In genomic region chr16:55003916-55004315, GRCh38 we compare ENCODE assay signal across 19 cellular contexts.
DNase-seq lines count a peak whose midpoint lies in the region; ATAC-seq and TF ChIP-seq lines count a peak whose summit lies in the region.
"Had no signal": no experiment of that assay in that cellular context is flagged by ENCODE, and none has a peak within 500 bp of the region (broad histone marks: within the 10 kb centered on the region; RNA-seq: fewer than 3 reads in every experiment).

No MANE protein-coding gene starts in this region.

- peak; percentile 17; the same call in 1 of the 2 replicates for TF ChIP-seq RAD21 in SK-N-SH (IDR thresholded peaks at IDR 0.05; ENCODE audit: low read length)

- H3K9me3 ChIP-seq in SK-N-SH, result no peaks in the 10 kb centered on the region
- H3K9me3 ChIP-seq: BE2C, HAP-1 had no signal

- H3K18ac ChIP-seq in mesendoderm (ENCODE audit: low read length), result no peak overlapping the region

- H2BK15ac ChIP-seq in mesendoderm (replicated peaks; ENCODE audit: low read depth), result no peak overlapping the region

- TF ChIP-seq CTCF in SK-N-SH (IDR thresholded peaks at IDR 0.05) (no peak), coronary artery (IDR thresholded peaks at IDR 0.05) (no peak)

- no peak overlapping the region for H3K4me2 ChIP-seq in SK-N-SH
- H3K4me2 ChIP-seq in mesendoderm (ENCODE audit: low read length), result no peak overlapping the region

- H3K9ac ChIP-seq in SK-N-SH, result no peak overlapping the region
- H3K9ac ChIP-seq in mesendoderm (ENCODE audit: low read length), result no peak overlapping the region
- H3K9ac ChIP-seq: GM23248 had no signal

- H3K4me1 ChIP-seq in SK-N-SH (ENCODE audit: control insufficient read depth in 1 of 2, insufficient read depth in 2 of 2, low read depth in 1 of 2, low read length in 1 of 2) (no peaks in the 10 kb centered on the region; a peak in 1 of 4 replicates), mesendoderm (ENCODE audit: control insufficient read depth, low read depth, low read length) (no peaks in the 10 kb centered on the region)
- H3K4me1 ChIP-seq: BE2C had no signal

- no peak overlapping the region for H3K4me3 ChIP-seq in SK-N-SH (ENCODE audit: low read depth in 2 of 2, low read length in 1 of 2)
- H3K4me3 ChIP-seq in coronary artery, result no peak overlapping the region
- no peak overlapping the region for H3K4me3 ChIP-seq in mesendoderm (ENCODE audit: low read length)
- H3K4me3 ChIP-seq: GM23248, HAP-1 had no signal

- 63% methylated on average over 10 of the region's 12 CpGs for WGBS in SK-N-SH (ENCODE audit: low lambda C conversion rate)
- no CpG with 5 or more reads among the region's 12 CpGs for WGBS in mesendoderm (ENCODE audit: extremely low coverage, insufficient coverage, low lambda C conversion rate)

- no peaks in the 10 kb centered on the region for H3K79me1 ChIP-seq in mesendoderm (ENCODE audit: low read length)

- H3K36me3 ChIP-seq in SK-N-SH (replicated peaks in 1 of 2; ENCODE audit: control insufficient read depth in 1 of 2, insufficient read depth in 2 of 2, low read length in 1 of 2), result no peaks in the 10 kb centered on the region
- H3K36me3 ChIP-seq in mesendoderm (ENCODE audit: control insufficient read depth, insufficient read depth, low read length), result no peaks in the 10 kb centered on the region
- H3K36me3 ChIP-seq: BE2C, HAP-1 had no signal

- no peak overlapping the region for H3K56ac ChIP-seq in mesendoderm (ENCODE audit: low read length)

- H3K4ac ChIP-seq in mesendoderm (ENCODE audit: low read depth, low read length), result no peak overlapping the region

- H3K27me3 ChIP-seq in SK-N-SH (ENCODE audit: insufficient read depth) (no peaks in the 10 kb centered on the region; the same call in 1 of the 2 replicates), mesendoderm (ENCODE audit: insufficient read depth, low read length, poor library complexity) (no peaks in the 10 kb centered on the region)

- no peak for ATAC-seq in SK-N-SH treated with all-trans-retinoic acid at 6 μM for 48 hours
- ATAC-seq in GM21526 (IDR thresholded peaks at IDR 0.05; ENCODE audit: low FRiP score, unreplicated experiment), result no peak
- ATAC-seq: HepG2 had no signal

- H3K23ac ChIP-seq in mesendoderm (ENCODE audit: low read length), result no peak overlapping the region

- H2AFZ ChIP-seq in SK-N-SH (ENCODE audit: low read depth), result no peak overlapping the region
- H2AFZ ChIP-seq: GM23248 had no signal

- H4K5ac ChIP-seq in mesendoderm (ENCODE audit: low read length), result no peak overlapping the region

- H4K20me1 ChIP-seq in SK-N-SH (ENCODE audit: insufficient read depth), result no peaks in the 10 kb centered on the region

- no peaks in the 10 kb centered on the region for H3K9me2 ChIP-seq in SK-N-SH

- POLR2A ChIA-PET in SK-N-SH (lab: Yijun Ruan, JAX), result no interaction called here

- H2BK120ac ChIP-seq in mesendoderm (ENCODE audit: low read depth, low read length), result no peak overlapping the region

- CTCF ChIA-PET in SK-N-SH (lab: Yijun Ruan, JAX), result no interaction called here

- H2BK5ac ChIP-seq in mesendoderm (ENCODE audit: low read length), result no peak overlapping the region

- H3F3A ChIP-seq in SK-N-SH (replicated peaks; ENCODE audit: insufficient read depth), result no peaks in the 10 kb centered on the region

- no peak overlapping the region for H4K8ac ChIP-seq in mesendoderm (ENCODE audit: low read depth, low read length)

- no peak for TF ChIP-seq EP300 in SK-N-SH (IDR thresholded peaks at IDR 0.05; ENCODE audit: borderline replicate concordance in 1 of 2, low read depth in 1 of 2, low read length in 1 of 2)

- no peak overlapping the region for H2AK5ac ChIP-seq in mesendoderm (ENCODE audit: low read length)

- H3K27ac ChIP-seq in SK-N-SH (ENCODE audit: low read depth in 2 of 2, low read length in 1 of 2), result no peak overlapping the region
- no peak overlapping the region for H3K27ac ChIP-seq in coronary artery
- H3K27ac ChIP-seq in substantia nigra (ENCODE audit: low read depth, low read length, poor library complexity, severe bottlenecking), result no peak overlapping the region
- H3K27ac ChIP-seq in mesendoderm (ENCODE audit: low read depth, low read length), result no peak overlapping the region
- H3K27ac ChIP-seq: GM23248 had no signal

- H3K79me2 ChIP-seq in SK-N-SH (ENCODE audit: insufficient read depth), result no peaks in the 10 kb centered on the region
- no peaks in the 10 kb centered on the region for H3K79me2 ChIP-seq in mesendoderm (ENCODE audit: control insufficient read depth, insufficient read depth, low read length)

- DNase-seq in SK-N-SH (no peak), coronary artery (ENCODE audit: low spot score) (peak; percentile 38), midbrain (lab: John Stamatoyannopoulos, UW) (peak; percentile 36), substantia nigra (lab: John Stamatoyannopoulos, UW) (peak in 28 of 49 donors; percentile 4 to 62 (median 28)), mesendoderm (no peak), NCI-H1092 (lab: John Stamatoyannopoulos, UW) (no peak)
- DNase-seq: BE2C; CD4-positive, CD25-positive, alpha-beta regulatory T cell; CD8-positive, alpha-beta memory T cell; COR-L47; DMS 273 treated with DMSO at 0.1 percent for 48 hours; DMS53; DND-41; EL; GM23248 had no signal

TF ChIP-seq in SK-N-SH, 30 proteins besides CTCF, POLR2A, EP300 and RAD21 (continues in another document):
- no peak for TF ChIP-seq ELF1 (IDR thresholded peaks at IDR 0.05)
- TF ChIP-seq RCOR1 (IDR thresholded peaks at IDR 0.05; ENCODE audit: low read length), result no peak
- no peak for TF ChIP-seq MXI1 (IDR thresholded peaks at IDR 0.05; ENCODE audit: low read depth, low read length)
- no peak for TF ChIP-seq GABPA (IDR thresholded peaks at IDR 0.05; ENCODE audit: low read depth)
- no peak for TF ChIP-seq FOSL2 (IDR thresholded peaks at IDR 0.05; ENCODE audit: borderline replicate concordance, low read depth)
- TF ChIP-seq RFX5 (IDR thresholded peaks at IDR 0.05; ENCODE audit: low read length), result no peak
- TF ChIP-seq USF1 (IDR thresholded peaks at IDR 0.05; ENCODE audit: borderline replicate concordance, low read depth), result no peak
- no peak for TF ChIP-seq IRF3 (IDR thresholded peaks at IDR 0.05; ENCODE audit: low read depth, low read length)
- TF ChIP-seq JUND (IDR thresholded peaks at IDR 0.05), result no peak
- no peak for TF ChIP-seq YY1 (IDR thresholded peaks at IDR 0.05; ENCODE audit: low read depth)

TF ChIP-seq in SK-N-SH treated with all-trans-retinoic acid at 6 μM for 48 hours, 23 proteins besides CTCF, POLR2A, EP300 and RAD21:
- TF ChIP-seq ZFP30 (CRISPR knock-in tag; IDR thresholded peaks at IDR 0.05), result no peak
- no peak for TF ChIP-seq TOX (CRISPR knock-in tag; IDR thresholded peaks at IDR 0.05; ENCODE audit: borderline replicate concordance)
- TF ChIP-seq PPARA (CRISPR knock-in tag; IDR thresholded peaks at IDR 0.05; ENCODE audit: borderline replicate concordance), result no peak
- no peak for TF ChIP-seq ZNF8 (CRISPR knock-in tag; IDR thresholded peaks at IDR 0.05)
- no peak for TF ChIP-seq ESRRG (CRISPR knock-in tag; IDR thresholded peaks at IDR 0.05)
- TF ChIP-seq PATZ1 (CRISPR knock-in tag; IDR thresholded peaks at IDR 0.05; ENCODE audit: borderline replicate concordance), result no peak
- TF ChIP-seq BACH2 (CRISPR knock-in tag; IDR thresholded peaks at IDR 0.05; ENCODE audit: borderline replicate concordance), result no peak
- no peak for TF ChIP-seq ARNTL (CRISPR knock-in tag; IDR thresholded peaks at IDR 0.05; ENCODE audit: borderline replicate concordance, low read depth)

Comparison
In these comparisons a context has a peak if more than half of its experiments do, and no peak if none do; other contexts are left out.
1. DNase-seq: peak in coronary artery (single experiment), midbrain (single experiment) and substantia nigra (28 of 49); none in SK-N-SH (single experiment), mesendoderm (single experiment) and NCI-H1092 (single experiment).